In the genomic region with DNA sequence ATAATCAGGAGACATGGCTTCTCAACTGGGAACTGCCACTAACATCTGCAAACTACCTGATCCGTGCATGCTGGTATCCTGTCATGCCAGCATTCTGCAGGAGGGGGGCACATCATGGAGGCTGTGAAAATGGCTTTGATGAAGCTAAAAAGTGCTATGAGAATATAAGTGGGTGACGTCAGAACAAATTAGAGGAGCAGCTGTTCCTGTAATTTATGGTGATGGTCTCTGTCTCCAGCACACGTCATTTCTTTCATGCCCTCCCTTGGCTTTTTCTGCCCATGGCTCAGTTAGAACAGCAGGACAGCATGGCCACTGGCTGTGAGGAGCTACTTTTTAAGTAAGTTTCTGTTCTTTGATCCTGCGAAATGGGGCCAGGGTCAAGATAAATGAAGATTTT, we compare ENCODE assay signal across 22 cellular contexts.
A peak's percentile ranks its signal among the peaks of the same experiment; 100 is the strongest.
DNase-seq lines count a peak whose midpoint lies in the region.
"Had no signal": no experiment of that assay in that cellular context is flagged by ENCODE, and none has a peak within 500 bp of the region (broad histone marks: within the 10 kb centered on the region; RNA-seq: fewer than 3 reads in every experiment).

No MANE protein-coding gene starts in this region.

- DNase-seq in DMS 273 (lab: John Stamatoyannopoulos, UW; ENCODE audit: unreplicated experiment): peak; percentile 20
- DNase-seq in DMS 273 treated with DMSO at 0.1 percent for 48 hours (lab: John Stamatoyannopoulos, UW): no peak
- DNase-seq in NCI-H82 (lab: John Stamatoyannopoulos, UW): peak; percentile 5
- no peak for DNase-seq in NCI-H82 treated with DMSO at 0.1 percent for 48 hours (lab: John Stamatoyannopoulos, UW; ENCODE audit: unreplicated experiment)
- DNase-seq in SHP77 treated with DMSO at 0.1 percent for 48 hours (lab: John Stamatoyannopoulos, UW): peak; percentile 66
- DNase-seq in left kidney (ENCODE audit: low read depth, low spot score): peak; percentile 8
- no peak for DNase-seq in foreskin melanocyte
- no peak for DNase-seq in NCI-H226
- DNase-seq: Caco-2; CD8-positive, alpha-beta T cell; DMS79 treated with DMSO at 0.1 percent for 48 hours; GF-D8; Karpas-422; NCI-H1092; NCI-H2029 treated with DMSO at 0.1 percent for 48 hours; NCI-H2171 treated with DMSO at 0.1 percent for 48 hours; NCI-H446 treated with DMSO at 0.1 percent for 48 hours; NCI-H526 treated with DMSO at 0.1 percent for 48 hours; SIG-M5; SK-N-SH; SW 1271; T-helper 2 cell had no signal

Comparison
In these comparisons a context has a peak if more than half of its experiments do, and no peak if none do; other contexts are left out.
1. DNase-seq: peak in DMS 273 (single experiment), NCI-H82 (single experiment), SHP77 treated with DMSO at 0.1 percent for 48 hours (single experiment) and left kidney (single experiment); none in DMS 273 treated with DMSO at 0.1 percent for 48 hours (single experiment), NCI-H82 treated with DMSO at 0.1 percent for 48 hours (single experiment), foreskin melanocyte (single experiment) and NCI-H226 (single experiment).